21 cellular contexts compared by ENCODE assay signal in genomic region chr7:138075350-138075749, GRCh38. TPM values are rescaled to one million over a fixed set of nuclear protein-coding genes. Genes with fewer than 3 reads are reported as not detected.
A peak's percentile ranks its signal among the peaks of the same experiment; 100 is the strongest.
DNase-seq lines count a peak whose midpoint lies in the region; ATAC-seq and TF ChIP-seq lines count a peak whose summit lies in the region.
"Had no signal": no experiment of that assay in that cellular context is flagged by ENCODE, and none has a peak within 500 bp of the region (broad histone marks: within the 10 kb centered on the region; RNA-seq: fewer than 3 reads in every experiment).

No MANE protein-coding gene starts in this region.

- POLR2A ChIA-PET in PC-9 (lab: Charles Lee; ENCODE audit: unreplicated experiment) (no interaction called here), RWPE1 (lab: Yijun Ruan, JAX; ENCODE audit: low non-redundant PET) (no interaction called here)

- H3K4me2 ChIP-seq in PC-9: peak overlapping the region; percentile 63

- no peaks in the 10 kb centered on the region for H3K79me2 ChIP-seq in PC-9 (ENCODE audit: low read depth)

- TF ChIP-seq CTCF in PC-9 (conservative IDR thresholded peaks at IDR 0.05): no peak
- no peak for TF ChIP-seq CTCF in WERI-Rb-1 (IDR thresholded peaks at IDR 0.05; ENCODE audit: low read depth, low read length)
- TF ChIP-seq CTCF in RWPE1 (conservative IDR thresholded peaks at IDR 0.05; ENCODE audit: low read depth): no peak

- BruUV-seq in PC-9 (replicated peaks; lab: Mats Ljungman, UMichigan): no TSS peak

- H3K36me3 ChIP-seq in PC-9 (ENCODE audit: low read depth): no peaks in the 10 kb centered on the region
- H3K36me3 ChIP-seq in WERI-Rb-1: no peaks in the 10 kb centered on the region

- H3K27ac ChIP-seq in PC-9 (peak overlapping the region; percentile 99), WERI-Rb-1 (no peak overlapping the region), RWPE1 (no peak overlapping the region)
- H3K27ac ChIP-seq: C4-2B, GM23248 had no signal

- no peaks in the 10 kb centered on the region for H3K9me2 ChIP-seq in PC-9 (ENCODE audit: insufficient read depth)

- peaks cover 18% of the 10 kb centered on the region; the same call in 1 of the 2 replicates for H3K9me3 ChIP-seq in PC-9 (ENCODE audit: insufficient read depth, low read depth)
- peaks cover 4% of the 10 kb centered on the region for H3K9me3 ChIP-seq in WERI-Rb-1 (ENCODE audit: severe bottlenecking)

- H3K4me1 ChIP-seq in PC-9 (replicated peaks; ENCODE audit: insufficient read depth): peaks cover 66% of the 10 kb centered on the region

- ATAC-seq in GM18502 (IDR thresholded peaks at IDR 0.05; ENCODE audit: poor library complexity, unreplicated experiment): peak; percentile 52

- intact Hi-C loops in PC-9 (cut with micrococcal nuclease; ENCODE audit: unreplicated experiment): loop anchor here (10.0 kb wide), 1 partner anchor 171 kb away; no protein-coding TSS in a partner anchor

- H3F3A ChIP-seq in PC-9 (ENCODE audit: insufficient read depth, low read depth): peaks cover 44% of the 10 kb centered on the region

- no peaks in the 10 kb centered on the region for H4K20me1 ChIP-seq in PC-9 (ENCODE audit: insufficient read depth)

- H3K27me3 ChIP-seq in PC-9 (ENCODE audit: insufficient read depth, low read depth) (no peaks in the 10 kb centered on the region), WERI-Rb-1 (ENCODE audit: insufficient read depth, low read depth, severe bottlenecking) (no peaks in the 10 kb centered on the region)

- DNase-seq in PC-9 (no peak), medulla oblongata (ENCODE audit: extremely low spot score) (peak; percentile 33), GF-D8 (lab: John Stamatoyannopoulos, UW) (no peak), WERI-Rb-1 (no peak), RWPE1 (ENCODE audit: low spot score) (no peak), NCI-H345 (lab: John Stamatoyannopoulos, UW) (no peak)
- DNase-seq: DMS53; GDM1; GM23248; H9; HFFc6; NCI-H1105; NCI-H146; NCI-H2029; NCI-H2227 treated with DMSO at 0.1 percent for 48 hours; NCI-H510A treated with DMSO at 0.1 percent for 48 hours; NCI-H748 treated with DMSO at 0.1 percent for 48 hours; NK-92 treated with Interleukin-12 subunit alpha and Interleukin-12 subunit beta, amount 100 ng/mL, for 24 hours; Right ventricle myocardium superior had no signal

- no peak overlapping the region for H2AFZ ChIP-seq in PC-9
- H2AFZ ChIP-seq: GM23248 had no signal

- CTCF ChIA-PET in PC-9 (lab: Charles Lee) (no interaction called here), RWPE1 (lab: Yijun Ruan, JAX) (interaction anchor here (0.6 kb wide), 1 partner anchor 9 kb away, joined by 5 read pairs; no protein-coding TSS in a partner anchor)

- H3K4me3 ChIP-seq in PC-9 (peak overlapping the region; percentile 2; the same call in 1 of the 2 replicates), WERI-Rb-1 (ENCODE audit: low read depth, low read length) (no peak overlapping the region)
- H3K4me3 ChIP-seq: GM23248 had no signal

RNA-seq across cellular contexts. Expression of gene AKR1D1, which starts 0.9 kb away (rescaled TPM):
- not detected in 2 replicates for total RNA-seq in PC-9 (2021)
- total RNA-seq: GM23248, Right ventricle myocardium superior had no signal
